Comparison of ENCODE assay signal across 8 cellular contexts in the genomic region with DNA sequence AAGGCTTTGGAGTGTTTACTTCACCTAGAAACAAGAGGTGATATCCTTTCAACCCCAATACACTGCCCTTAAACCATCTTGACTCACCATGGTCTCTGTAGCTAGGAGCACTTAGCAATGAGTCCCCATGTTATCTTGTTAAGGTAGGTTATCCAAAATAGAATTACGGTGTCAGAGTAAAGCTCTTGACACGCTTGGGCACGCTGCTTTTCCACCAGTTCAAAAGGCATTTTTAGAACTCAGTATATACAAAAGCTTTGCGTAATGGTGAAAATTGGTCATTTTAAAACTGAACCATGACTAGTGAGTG. TPM values are rescaled to one million over a fixed set of nuclear protein-coding genes. Genes with fewer than 3 reads are reported as not detected.
DNase-seq lines count a peak whose midpoint lies in the region; ATAC-seq and TF ChIP-seq lines count a peak whose summit lies in the region.
"Not testable (repeated sequence)": the region's sequence is repeated elsewhere in the genome, so short reads cannot be mapped to it uniquely, and the experiment has no call there.

No MANE protein-coding gene starts in this region.

- TF ChIP-seq POLR2A in prostate gland (IDR thresholded peaks at IDR 0.05): not testable (repeated sequence)

- H3K4me2 ChIP-seq in SK-N-SH: peak overlapping the region; percentile 48; the same call in 1 of the 2 replicates

- not testable (repeated sequence) for TF ChIP-seq RAD21 in SK-N-SH (IDR thresholded peaks at IDR 0.05; ENCODE audit: low read length)

- ATAC-seq in left colon: peak; percentile 17
- not testable (repeated sequence) for ATAC-seq in thoracic aorta (ENCODE audit: insufficient number of reproducible peaks, low FRiP score, low read depth)

- not testable (repeated sequence) for H2AFZ ChIP-seq in SK-N-SH (ENCODE audit: low read depth)

- not testable (repeated sequence) for H3K36me3 ChIP-seq in SK-N-SH (replicated peaks in 1 of 2; ENCODE audit: control insufficient read depth in 1 of 2, insufficient read depth in 2 of 2, low read length in 1 of 2); prostate gland; thoracic aorta

- H3K9me3 Mint-ChIP-seq in HFFc6: not testable (repeated sequence)

- H3K9me2 ChIP-seq in SK-N-SH: not testable (repeated sequence)

- 94% methylated on average over 4 of the region's 4 CpGs for WGBS in SK-N-SH (ENCODE audit: low lambda C conversion rate)
- 64% methylated on average over 4 of the region's 4 CpGs for WGBS in prostate gland

- peaks cover 43% of the 10 kb centered on the region for H3K4me1 Mint-ChIP-seq in HFFc6 (ENCODE audit: low read depth)

- CTCF ChIA-PET in SK-N-SH (lab: Yijun Ruan, JAX): interaction anchor here (0.9 kb wide), 1 partner anchor 24 kb away, joined by 3 read pairs; no protein-coding TSS in a partner anchor

- not testable (repeated sequence) for H4K20me1 ChIP-seq in SK-N-SH (ENCODE audit: insufficient read depth)

- not testable (repeated sequence) for TF ChIP-seq CTCF in 22Rv1 (IDR thresholded peaks at IDR 0.05); HFFc6 (IDR thresholded peaks at IDR 0.05); SK-N-SH (IDR thresholded peaks at IDR 0.05); fibroblast of villous mesenchyme (IDR thresholded peaks at IDR 0.05; ENCODE audit: insufficient read depth, low read depth, low read length); prostate gland (IDR thresholded peaks at IDR 0.05); thoracic aorta (IDR thresholded peaks at IDR 0.05)

- intact Hi-C loops in left colon (cut with DNase I, micrococcal nuclease); prostate gland (cut with DNase I): not testable (repeated sequence)

- not testable (repeated sequence) for TF ChIP-seq EP300 in SK-N-SH (IDR thresholded peaks at IDR 0.05; ENCODE audit: borderline replicate concordance in 1 of 2, low read depth in 1 of 2, low read length in 1 of 2)

- not testable (repeated sequence) for H3K9me3 ChIP-seq in SK-N-SH, prostate gland, thoracic aorta

- H3K27me3 Mint-ChIP-seq in HFFc6 (ENCODE audit: insufficient read depth): not testable (repeated sequence)

- not testable (repeated sequence) for H3K4me3 ChIP-seq in SK-N-SH (ENCODE audit: low read depth in 2 of 2, low read length in 1 of 2); fibroblast of villous mesenchyme (ENCODE audit: low read depth, low read length); prostate gland; thoracic aorta

- POLR2A ChIA-PET in SK-N-SH (lab: Yijun Ruan, JAX): not testable (repeated sequence)

- DNase-seq in HFFc6; SK-N-SH; left colon; prostate gland (ENCODE audit: low spot score); thoracic aorta (ENCODE audit: low spot score): not testable (repeated sequence)
- DNase-seq in fibroblast of villous mesenchyme (ENCODE audit: low read depth): peak; percentile 37

- H3K27ac ChIP-seq in 22Rv1 (peak overlapping the region; percentile 47), SK-N-SH (ENCODE audit: low read depth in 2 of 2, low read length in 1 of 2) (peak overlapping the region; percentile 51 to 79), cingulate gyrus (ENCODE audit: low read depth, low read length) (peak overlapping the region; percentile 83), prostate gland (peak overlapping the region; percentile 18 to 55), thoracic aorta (peak overlapping the region; percentile 48 to 67)

- not testable (repeated sequence) for H3K4me1 ChIP-seq in SK-N-SH (ENCODE audit: control insufficient read depth in 1 of 2, insufficient read depth in 2 of 2, low read depth in 1 of 2, low read length in 1 of 2); prostate gland (replicated peaks)
- peaks cover 5 to 11% of the 10 kb centered on the region in 2 donors for H3K4me1 ChIP-seq in thoracic aorta (ENCODE audit: control insufficient read depth in 1 of 2, low read depth in 2 of 2)

- peaks cover 21% of the 10 kb centered on the region for H3F3A ChIP-seq in SK-N-SH (replicated peaks; ENCODE audit: insufficient read depth)

- H3K27me3 ChIP-seq in SK-N-SH (ENCODE audit: insufficient read depth); prostate gland (replicated peaks; ENCODE audit: insufficient read depth); thoracic aorta (replicated peaks; ENCODE audit: insufficient read depth): not testable (repeated sequence)

- H3K9ac ChIP-seq in SK-N-SH: peak overlapping the region; percentile 20; the same call in 1 of the 2 replicates

- peak overlapping the region; percentile 92 for H3K27ac Mint-ChIP-seq in HFFc6

- not testable (repeated sequence) for H3K79me2 ChIP-seq in SK-N-SH (ENCODE audit: insufficient read depth)

- H3K36me3 Mint-ChIP-seq in HFFc6 (ENCODE audit: low read depth): not testable (repeated sequence)

- H3K4me3 Mint-ChIP-seq in HFFc6: not testable (repeated sequence)

RNA-seq across cellular contexts. Expression of gene TYW1, which starts 46.9 kb away (rescaled TPM):
- 10 to 100 TPM; 12.7 to 18.1 (median 15.3) TPM for total RNA-seq in HFFc6 (2021; fragmentation: NEBNext Ultra II Directional; extraction: Animal tissue kit (Norgen Biotek cat#: 25700))
- polyA plus RNA-seq in SK-N-SH (2012; rRNA removed): 15.0 and 20.8 TPM in 2 replicates
- polyA plus RNA-seq in SK-N-SH (2012; cell fraction: cytosol; rRNA removed): 19.9 and 20.2 TPM in 2 replicates
- polyA plus RNA-seq in SK-N-SH (2012; cell fraction: nucleus; rRNA removed): 13.9 and 20.2 TPM in 2 replicates
- 13.5 and 19.0 TPM in 2 replicates for total RNA-seq in fibroblast of villous mesenchyme
- 10 to 100 TPM; 16.1 to 17.9 TPM for total RNA-seq in left colon
- total RNA-seq in prostate gland: 10 to 100 TPM; 24.6 to 30.6 TPM
- total RNA-seq in thoracic aorta: 10 to 100 TPM; 64.3 to 91.0 TPM

RNA-seq across cellular contexts. Expression of gene SBDS, which starts 48.2 kb away (rescaled TPM):
- 100 to 1,000 TPM; 164 to 212 (median 168) TPM for total RNA-seq in HFFc6 (2021; fragmentation: NEBNext Ultra II Directional; extraction: Animal tissue kit (Norgen Biotek cat#: 25700))
- polyA plus RNA-seq in SK-N-SH (2012; rRNA removed): 49.5 and 59.2 TPM in 2 replicates
- 67.7 and 89.6 TPM in 2 replicates for polyA plus RNA-seq in SK-N-SH (2012; cell fraction: cytosol; rRNA removed)
- polyA plus RNA-seq in SK-N-SH (2012; cell fraction: nucleus; rRNA removed): 21.6 and 33.3 TPM in 2 replicates
- total RNA-seq in fibroblast of villous mesenchyme: 77.6 and 108 TPM in 2 replicates
- 100 to 1,000 TPM; 128 to 164 TPM for total RNA-seq in left colon
- 10 to 100 TPM; 58.6 to 94.0 TPM for total RNA-seq in prostate gland
- 100 to 1,000 TPM; 191 to 202 TPM for total RNA-seq in thoracic aorta
